ENCODE assay signal across 17 cellular contexts in the genomic region with DNA sequence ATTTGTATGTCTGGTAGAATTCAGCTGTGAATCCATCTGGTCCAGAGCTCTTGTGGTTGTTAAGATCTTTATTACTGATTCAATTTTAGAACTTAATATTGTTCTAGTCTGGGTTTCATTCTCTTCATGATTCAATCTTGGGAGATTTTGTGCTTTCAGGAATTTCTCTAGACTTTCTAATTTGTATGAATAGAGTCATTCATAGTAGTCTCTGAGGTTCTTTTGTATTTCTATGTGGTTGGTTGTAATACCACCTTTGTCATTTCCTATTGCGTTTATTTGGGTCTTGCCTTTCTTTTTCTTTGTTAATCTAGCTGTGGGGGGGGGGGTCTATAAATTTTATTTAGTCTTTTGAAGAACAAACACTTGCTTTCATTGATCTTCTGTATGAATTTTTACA.
DNase-seq lines count a peak whose midpoint lies in the region; TF ChIP-seq lines count a peak whose summit lies in the region.
"Had no signal": no experiment of that assay in that cellular context is flagged by ENCODE, and none has a peak within 500 bp of the region (broad histone marks: within the 10 kb centered on the region; RNA-seq: fewer than 3 reads in every experiment).

No MANE protein-coding gene starts in this region.

- 33 to 75% methylated on average over 1 of the region's 1 CpG for WGBS in transverse colon (ENCODE audit: low coverage in 1 of 2), 2 donors

- H3K9me3 ChIP-seq in transverse colon = peaks cover 0 to 4% of the 10 kb centered on the region in 2 donors
- H3K9me3 ChIP-seq: BE2C, BLaER1, Caco-2 had no signal

- DNase-seq in COLO829 (ENCODE audit: low spot score) (peak; percentile 37), HT1080 (ENCODE audit: low read depth) (peak; percentile 72), foreskin melanocyte (peak; percentile 62), transverse colon (no peak), HK-2 (ENCODE audit: unreplicated experiment) (no peak)
- DNase-seq: 8988T; ACHN; BE2C; C1 segment of cervical spinal cord; Caco-2; Calu3; CD4-positive, alpha-beta memory T cell; CD4-positive, CD25-positive, alpha-beta regulatory T cell; CD8-positive, alpha-beta memory T cell; DMS79 treated with DMSO at 0.1 percent for 48 hours; GF-D8 had no signal

- no peak overlapping the region for H3K27ac ChIP-seq in transverse colon
- H3K27ac ChIP-seq: BLaER1 had no signal

- intact Hi-C loops in transverse colon (cut with DNase I; ENCODE audit: low total_unique reads) = no loop called here

- TF ChIP-seq EP300 in transverse colon (IDR thresholded peaks at IDR 0.05; ENCODE audit: low read depth) = no peak

- H3K36me3 ChIP-seq in transverse colon = no peaks in the 10 kb centered on the region
- H3K36me3 ChIP-seq: BE2C, BLaER1 had no signal

- no peak overlapping the region for H3K4me3 ChIP-seq in transverse colon
- H3K4me3 ChIP-seq: BLaER1 had no signal

- no peaks in the 10 kb centered on the region for H3K4me1 ChIP-seq in transverse colon
- H3K4me1 ChIP-seq: BE2C, Caco-2 had no signal

- in situ Hi-C loops in transverse colon (cut with MboI; ENCODE audit: low pct_ligation_motif_present in 1 of 4, low pct_unique_long_range_greater_than_20kb in 1 of 4, low sequenced_read_pairs in 3 of 4) = no loop called here

- TF ChIP-seq CTCF in transverse colon (IDR thresholded peaks at IDR 0.05) = no peak

- no peaks in the 10 kb centered on the region for H3K27me3 ChIP-seq in transverse colon
- H3K27me3 ChIP-seq: BE2C, BLaER1 had no signal

- no peak for TF ChIP-seq POLR2A in transverse colon (IDR thresholded peaks at IDR 0.05)

Comparison
In these comparisons a context has a peak if more than half of its experiments do, and no peak if none do; other contexts are left out.
1. DNase-seq: peak in COLO829 (single experiment), HT1080 (single experiment) and foreskin melanocyte (single experiment); none in transverse colon (single experiment) and HK-2 (single experiment).